In the genomic region with DNA sequence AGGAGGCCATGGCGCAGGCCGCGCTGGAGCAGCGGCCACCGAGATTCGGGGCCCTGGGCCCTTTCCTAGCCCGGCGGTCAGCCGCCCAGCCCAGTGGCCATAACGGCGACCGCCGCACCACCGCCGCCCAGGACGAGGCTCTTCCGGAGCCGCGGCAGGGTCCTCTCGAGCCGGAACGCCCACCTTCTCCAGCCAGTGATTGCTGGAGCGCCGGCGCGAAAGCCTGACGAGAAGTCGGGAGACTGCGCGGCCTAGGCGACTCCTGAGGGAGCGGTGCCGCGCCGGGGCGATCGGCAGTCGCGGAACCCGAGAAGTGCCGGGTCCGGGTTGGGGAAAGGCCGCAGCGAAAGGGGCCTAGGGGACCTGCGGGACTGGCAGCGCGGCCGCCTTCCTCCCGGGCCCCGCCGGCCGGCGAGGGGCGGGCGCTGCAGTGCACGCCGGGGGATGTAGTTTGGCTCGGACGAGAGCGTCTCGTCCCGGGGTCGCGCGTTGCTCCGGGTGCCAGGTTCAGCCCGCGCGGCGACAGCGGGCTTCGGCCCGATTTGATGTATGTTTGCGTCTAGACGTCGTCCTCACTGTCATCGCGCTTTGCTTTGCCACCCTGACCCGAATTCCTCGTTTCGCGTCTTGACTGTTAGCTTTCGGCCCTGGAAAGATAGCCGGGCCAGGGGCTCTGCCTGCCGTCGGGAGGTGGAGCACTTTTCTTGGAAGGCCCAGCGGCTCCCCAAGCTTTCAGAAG, we compare ENCODE assay signal across 8 cellular contexts. TPM values are rescaled to one million over a fixed set of nuclear protein-coding genes. Genes with fewer than 3 reads are reported as not detected.
DNase-seq lines count a peak whose midpoint lies in the region; ATAC-seq and TF ChIP-seq lines count a peak whose summit lies in the region.

Gene VTI1B (minus strand): TSS at position 153 of the 739 bp plus-strand sequence. CDS start 143 bp downstream, at position 10.

- DNase-seq in Ammon's horn (ENCODE audit: low spot score) = peak; percentile 84
- DNase-seq in NCI-H446 treated with DMSO at 0.1 percent for 48 hours (lab: John Stamatoyannopoulos, UW) = peak; percentile 53
- peak; percentile 54 to 65 for DNase-seq in activated CD4-positive, alpha-beta T cell treated with anti-CD3 and anti-CD28 coated beads for 24 hours (ENCODE audit: low read depth in 2 of 2)
- DNase-seq in cerebellum (ENCODE audit: low spot score) = peak; percentile 87
- DNase-seq in kidney glomerular epithelial cell (lab: John Stamatoyannopoulos, UW) = peak; percentile 59
- peak; percentile 50 to 69 for DNase-seq in stimulated activated CD4-positive, alpha-beta T cell treated with anti-CD3 and anti-CD28 coated beads, Interleukin-15, amount 100 ng/mL, for 48 hours (ENCODE audit: low read depth in 2 of 2)

- ATAC-seq in HG03354 (IDR thresholded peaks at IDR 0.05; ENCODE audit: poor library complexity, severe bottlenecking, unreplicated experiment) = peak; percentile 91

- peak; percentile 86 for TF ChIP-seq POLR2A in GM19099 (IDR thresholded peaks at IDR 0.05; ENCODE audit: extremely low read depth, insufficient read length, low read depth)

RNA-seq across cellular contexts. Expression of gene VTI1B, which starts in this region (rescaled TPM):
- total RNA-seq in cerebellum = 42.3 TPM

Comparison
In these comparisons a context has a peak if more than half of its experiments do, and no peak if none do; other contexts are left out.
1. Peak in every context shown above with its lines: DNase-seq and ATAC-seq.